Comparison of ENCODE assay signal across 1 cellular context in genomic region chr2:44542520-44542919, GRCh38.
TF ChIP-seq lines count a peak whose summit lies in the region.

No MANE protein-coding gene starts in this region.

TF ChIP-seq in K562, 482 proteins besides CTCF, POLR2A, EP300 and RAD21 (continued from another document and continues in another):
- TF ChIP-seq STAT6 (CRISPR knock-in tag; IDR thresholded peaks at IDR 0.05) (no peak), TCF7 (IDR thresholded peaks at IDR 0.05; ENCODE audit: borderline replicate concordance) (no peak), MCM2 (IDR thresholded peaks at IDR 0.05; ENCODE audit: low read depth) (no peak), SUPT5H (IDR thresholded peaks at IDR 0.05) (no peak), ZNF224 (CRISPR knock-in tag; IDR thresholded peaks at IDR 0.05) (no peak), ZNF197 (CRISPR knock-in tag; IDR thresholded peaks at IDR 0.05; ENCODE audit: low read depth) (no peak), MECOM (CRISPR knock-in tag; IDR thresholded peaks at IDR 0.05) (peak; percentile 99), TSC22D4 (tag; IDR thresholded peaks at IDR 0.05) (no peak), HSF4 (CRISPR knock-in tag; IDR thresholded peaks at IDR 0.05; ENCODE audit: borderline replicate concordance) (no peak), MAFG (tag; conservative IDR thresholded peaks at IDR 0.05) (no peak), ZNF518B (CRISPR knock-in tag; IDR thresholded peaks at IDR 0.05) (no peak), FOS (IDR thresholded peaks at IDR 0.05; ENCODE audit: extremely low read depth, insufficient read length) (no peak), ATF7 (IDR thresholded peaks at IDR 0.05) (peak; percentile 39), HNRNPUL1 (IDR thresholded peaks at IDR 0.05; ENCODE audit: low read length) (no peak), RBM34 (IDR thresholded peaks at IDR 0.05; ENCODE audit: borderline replicate concordance, insufficient read depth, low read length) (no peak), KDM1A (IDR thresholded peaks at IDR 0.05) (peak in 1 of 2 experiments; percentile 31; a peak in 1 of 4 replicates), FOXK1 (CRISPR knock-in tag; IDR thresholded peaks at IDR 0.05; ENCODE audit: borderline replicate concordance) (no peak), RCOR1 (IDR thresholded peaks at IDR 0.05; ENCODE audit: borderline replicate concordance in 1 of 2, low read depth in 2 of 2, low read length in 2 of 2) (no peak), TBL1XR1 (IDR thresholded peaks at IDR 0.05; ENCODE audit: low read length in 2 of 2) (peak in 1 of 2 experiments; percentile 45; a peak in 3 of 4 replicates), ELF1 (tag; IDR thresholded peaks at IDR 0.05) (no peak), ZNF655 (CRISPR knock-in tag; IDR thresholded peaks at IDR 0.05) (no peak), ARID4B (CRISPR knock-in tag; IDR thresholded peaks at IDR 0.05) (no peak), ZNF311 (CRISPR knock-in tag; IDR thresholded peaks at IDR 0.05) (no peak), TEAD4 (IDR thresholded peaks at IDR 0.05; ENCODE audit: low read length) (peak; percentile 83), TEAD4 (CRISPR knock-in tag; IDR thresholded peaks at IDR 0.05; ENCODE audit: borderline replicate concordance) (no peak), CC2D1A (IDR thresholded peaks at IDR 0.05) (peak; percentile 21; the same call in 1 of the 2 replicates), FUS (optimal IDR thresholded peaks at IDR 0.05; ENCODE audit: low read depth, low read length) (no peak), TRIM28 (IDR thresholded peaks at IDR 0.05) (no peak), ZNF174 (CRISPR knock-in tag; IDR thresholded peaks at IDR 0.05) (no peak), POLR2AphosphoS5 (IDR thresholded peaks at IDR 0.05; ENCODE audit: control insufficient read depth, insufficient read depth, low read depth, low read length) (0 out of 2 replicates have a peak, but pooled peaks have one; percentile 27), ZNF41 (CRISPR knock-in tag; conservative IDR thresholded peaks at IDR 0.05) (no peak)
- TF ChIP-seq, protein P1, sequence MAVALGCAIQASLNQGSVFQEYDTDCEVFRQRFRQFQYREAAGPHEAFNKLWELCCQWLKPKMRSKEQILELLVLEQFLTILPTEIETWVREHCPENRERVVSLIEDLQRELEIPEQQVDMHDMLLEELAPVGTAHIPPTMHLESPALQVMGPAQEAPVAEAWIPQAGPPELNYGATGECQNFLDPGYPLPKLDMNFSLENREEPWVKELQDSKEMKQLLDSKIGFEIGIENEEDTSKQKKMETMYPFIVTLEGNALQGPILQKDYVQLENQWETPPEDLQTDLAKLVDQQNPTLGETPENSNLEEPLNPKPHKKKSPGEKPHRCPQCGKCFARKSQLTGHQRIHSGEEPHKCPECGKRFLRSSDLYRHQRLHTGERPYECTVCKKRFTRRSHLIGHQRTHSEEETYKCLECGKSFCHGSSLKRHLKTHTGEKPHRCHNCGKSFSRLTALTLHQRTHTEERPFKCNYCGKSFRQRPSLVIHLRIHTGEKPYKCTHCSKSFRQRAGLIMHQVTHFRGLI (CRISPR knock-in tag; IDR thresholded peaks at IDR 0.05): no peak
- TF ChIP-seq, protein P2, sequence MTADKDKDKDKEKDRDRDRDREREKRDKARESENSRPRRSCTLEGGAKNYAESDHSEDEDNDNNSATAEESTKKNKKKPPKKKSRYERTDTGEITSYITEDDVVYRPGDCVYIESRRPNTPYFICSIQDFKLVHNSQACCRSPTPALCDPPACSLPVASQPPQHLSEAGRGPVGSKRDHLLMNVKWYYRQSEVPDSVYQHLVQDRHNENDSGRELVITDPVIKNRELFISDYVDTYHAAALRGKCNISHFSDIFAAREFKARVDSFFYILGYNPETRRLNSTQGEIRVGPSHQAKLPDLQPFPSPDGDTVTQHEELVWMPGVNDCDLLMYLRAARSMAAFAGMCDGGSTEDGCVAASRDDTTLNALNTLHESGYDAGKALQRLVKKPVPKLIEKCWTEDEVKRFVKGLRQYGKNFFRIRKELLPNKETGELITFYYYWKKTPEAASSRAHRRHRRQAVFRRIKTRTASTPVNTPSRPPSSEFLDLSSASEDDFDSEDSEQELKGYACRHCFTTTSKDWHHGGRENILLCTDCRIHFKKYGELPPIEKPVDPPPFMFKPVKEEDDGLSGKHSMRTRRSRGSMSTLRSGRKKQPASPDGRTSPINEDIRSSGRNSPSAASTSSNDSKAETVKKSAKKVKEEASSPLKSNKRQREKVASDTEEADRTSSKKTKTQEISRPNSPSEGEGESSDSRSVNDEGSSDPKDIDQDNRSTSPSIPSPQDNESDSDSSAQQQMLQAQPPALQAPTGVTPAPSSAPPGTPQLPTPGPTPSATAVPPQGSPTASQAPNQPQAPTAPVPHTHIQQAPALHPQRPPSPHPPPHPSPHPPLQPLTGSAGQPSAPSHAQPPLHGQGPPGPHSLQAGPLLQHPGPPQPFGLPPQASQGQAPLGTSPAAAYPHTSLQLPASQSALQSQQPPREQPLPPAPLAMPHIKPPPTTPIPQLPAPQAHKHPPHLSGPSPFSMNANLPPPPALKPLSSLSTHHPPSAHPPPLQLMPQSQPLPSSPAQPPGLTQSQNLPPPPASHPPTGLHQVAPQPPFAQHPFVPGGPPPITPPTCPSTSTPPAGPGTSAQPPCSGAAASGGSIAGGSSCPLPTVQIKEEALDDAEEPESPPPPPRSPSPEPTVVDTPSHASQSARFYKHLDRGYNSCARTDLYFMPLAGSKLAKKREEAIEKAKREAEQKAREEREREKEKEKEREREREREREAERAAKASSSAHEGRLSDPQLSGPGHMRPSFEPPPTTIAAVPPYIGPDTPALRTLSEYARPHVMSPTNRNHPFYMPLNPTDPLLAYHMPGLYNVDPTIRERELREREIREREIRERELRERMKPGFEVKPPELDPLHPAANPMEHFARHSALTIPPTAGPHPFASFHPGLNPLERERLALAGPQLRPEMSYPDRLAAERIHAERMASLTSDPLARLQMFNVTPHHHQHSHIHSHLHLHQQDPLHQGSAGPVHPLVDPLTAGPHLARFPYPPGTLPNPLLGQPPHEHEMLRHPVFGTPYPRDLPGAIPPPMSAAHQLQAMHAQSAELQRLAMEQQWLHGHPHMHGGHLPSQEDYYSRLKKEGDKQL (CRISPR knock-in tag; IDR thresholded peaks at IDR 0.05; ENCODE audit: borderline replicate concordance): no peak
- TF ChIP-seq, protein P3, sequence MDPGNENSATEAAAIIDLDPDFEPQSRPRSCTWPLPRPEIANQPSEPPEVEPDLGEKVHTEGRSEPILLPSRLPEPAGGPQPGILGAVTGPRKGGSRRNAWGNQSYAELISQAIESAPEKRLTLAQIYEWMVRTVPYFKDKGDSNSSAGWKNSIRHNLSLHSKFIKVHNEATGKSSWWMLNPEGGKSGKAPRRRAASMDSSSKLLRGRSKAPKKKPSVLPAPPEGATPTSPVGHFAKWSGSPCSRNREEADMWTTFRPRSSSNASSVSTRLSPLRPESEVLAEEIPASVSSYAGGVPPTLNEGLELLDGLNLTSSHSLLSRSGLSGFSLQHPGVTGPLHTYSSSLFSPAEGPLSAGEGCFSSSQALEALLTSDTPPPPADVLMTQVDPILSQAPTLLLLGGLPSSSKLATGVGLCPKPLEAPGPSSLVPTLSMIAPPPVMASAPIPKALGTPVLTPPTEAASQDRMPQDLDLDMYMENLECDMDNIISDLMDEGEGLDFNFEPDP (CRISPR knock-in tag; IDR thresholded peaks at IDR 0.05): no peak
- TF ChIP-seq, protein P4, sequence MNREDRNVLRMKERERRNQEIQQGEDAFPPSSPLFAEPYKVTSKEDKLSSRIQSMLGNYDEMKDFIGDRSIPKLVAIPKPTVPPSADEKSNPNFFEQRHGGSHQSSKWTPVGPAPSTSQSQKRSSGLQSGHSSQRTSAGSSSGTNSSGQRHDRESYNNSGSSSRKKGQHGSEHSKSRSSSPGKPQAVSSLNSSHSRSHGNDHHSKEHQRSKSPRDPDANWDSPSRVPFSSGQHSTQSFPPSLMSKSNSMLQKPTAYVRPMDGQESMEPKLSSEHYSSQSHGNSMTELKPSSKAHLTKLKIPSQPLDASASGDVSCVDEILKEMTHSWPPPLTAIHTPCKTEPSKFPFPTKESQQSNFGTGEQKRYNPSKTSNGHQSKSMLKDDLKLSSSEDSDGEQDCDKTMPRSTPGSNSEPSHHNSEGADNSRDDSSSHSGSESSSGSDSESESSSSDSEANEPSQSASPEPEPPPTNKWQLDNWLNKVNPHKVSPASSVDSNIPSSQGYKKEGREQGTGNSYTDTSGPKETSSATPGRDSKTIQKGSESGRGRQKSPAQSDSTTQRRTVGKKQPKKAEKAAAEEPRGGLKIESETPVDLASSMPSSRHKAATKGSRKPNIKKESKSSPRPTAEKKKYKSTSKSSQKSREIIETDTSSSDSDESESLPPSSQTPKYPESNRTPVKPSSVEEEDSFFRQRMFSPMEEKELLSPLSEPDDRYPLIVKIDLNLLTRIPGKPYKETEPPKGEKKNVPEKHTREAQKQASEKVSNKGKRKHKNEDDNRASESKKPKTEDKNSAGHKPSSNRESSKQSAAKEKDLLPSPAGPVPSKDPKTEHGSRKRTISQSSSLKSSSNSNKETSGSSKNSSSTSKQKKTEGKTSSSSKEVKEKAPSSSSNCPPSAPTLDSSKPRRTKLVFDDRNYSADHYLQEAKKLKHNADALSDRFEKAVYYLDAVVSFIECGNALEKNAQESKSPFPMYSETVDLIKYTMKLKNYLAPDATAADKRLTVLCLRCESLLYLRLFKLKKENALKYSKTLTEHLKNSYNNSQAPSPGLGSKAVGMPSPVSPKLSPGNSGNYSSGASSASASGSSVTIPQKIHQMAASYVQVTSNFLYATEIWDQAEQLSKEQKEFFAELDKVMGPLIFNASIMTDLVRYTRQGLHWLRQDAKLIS (CRISPR knock-in tag; IDR thresholded peaks at IDR 0.05): no peak
